ENCODE assay signal across 8 cellular contexts in the genomic region with DNA sequence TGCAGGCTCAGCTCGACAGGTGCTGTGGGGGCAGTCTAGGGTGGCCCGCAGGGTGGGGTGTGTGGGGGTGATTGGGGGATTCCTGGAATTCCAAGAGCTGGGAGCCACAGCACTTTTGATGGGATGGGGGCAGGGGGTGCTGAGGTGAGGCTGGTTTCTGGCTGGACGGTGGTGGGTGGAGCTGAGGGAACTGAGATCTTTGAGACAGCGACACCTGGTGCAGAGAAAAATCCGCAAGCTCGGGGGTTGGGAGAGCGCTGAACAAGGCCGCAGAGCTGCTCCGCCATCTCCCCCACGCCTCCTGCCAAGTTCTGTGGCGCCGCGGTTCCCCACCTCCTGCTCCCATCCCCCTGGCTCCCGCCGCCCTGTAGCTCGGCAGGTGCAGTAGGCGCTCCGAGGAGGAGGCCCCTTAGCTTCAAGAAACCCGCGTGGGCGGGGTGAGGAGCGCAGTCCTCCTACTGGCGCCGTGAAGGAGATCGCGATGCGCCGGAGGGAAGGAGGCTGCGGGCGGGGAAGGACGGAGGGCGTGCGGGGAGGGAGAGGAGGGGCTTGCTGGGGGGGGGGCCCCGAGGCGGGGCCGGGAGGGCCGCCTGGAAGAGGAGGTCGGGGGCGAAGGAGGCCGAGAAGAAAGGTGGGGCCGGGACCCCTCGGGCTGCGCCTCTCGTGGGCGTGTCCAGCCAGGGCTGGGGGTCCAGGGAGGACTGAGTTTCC. TPM values are rescaled to one million over a fixed set of nuclear protein-coding genes. Genes with fewer than 3 reads are reported as not detected.
DNase-seq lines count a peak whose midpoint lies in the region; ATAC-seq and TF ChIP-seq lines count a peak whose summit lies in the region.

No MANE protein-coding gene starts in this region.

- intact Hi-C loops in head of caudate nucleus (cut with DNase I) = loop anchor here (5.0 kb wide), 1 partner anchor 38 kb away; a partner anchor contains a TSS

- DNase-seq in GM10248 (ENCODE audit: extremely low spot score) (peak; percentile 81), NCI-H1105 treated with DMSO at 0.1 percent for 48 hours (lab: John Stamatoyannopoulos, UW) (peak; percentile 92), head of caudate nucleus (peak; percentile 71 to 97 (median 88)), osteocyte (ENCODE audit: extremely low spot score, unreplicated experiment) (no peak)

- no peaks in the 10 kb centered on the region for H3K27me3 Mint-ChIP-seq in activated naive CD4-positive, alpha-beta T cell treated with anti-CD3 and anti-CD28 coated beads, Interleukin-2, amount 50 U/mL, for 24 hours
- H3K27me3 Mint-ChIP-seq in osteocyte (ENCODE audit: unreplicated experiment) = no peaks in the 10 kb centered on the region

- H3K4me3 Mint-ChIP-seq in activated naive CD4-positive, alpha-beta T cell treated with anti-CD3 and anti-CD28 coated beads, Interleukin-2, amount 50 U/mL, for 24 hours = peak overlapping the region; percentile 77
- H3K4me3 Mint-ChIP-seq in osteocyte (ENCODE audit: unreplicated experiment) = peak overlapping the region; percentile 68

- no peaks in the 10 kb centered on the region for H3K36me3 Mint-ChIP-seq in activated naive CD4-positive, alpha-beta T cell treated with anti-CD3 and anti-CD28 coated beads, Interleukin-2, amount 50 U/mL, for 24 hours
- H3K36me3 Mint-ChIP-seq in osteocyte (ENCODE audit: unreplicated experiment) = no peaks in the 10 kb centered on the region

- ATAC-seq in SK-N-SH treated with all-trans-retinoic acid at 6 μM for 48 hours (peak; percentile 49), HG03039 (IDR thresholded peaks at IDR 0.05; ENCODE audit: unreplicated experiment) (no peak)

- peaks cover 39% of the 10 kb centered on the region for H3K4me1 Mint-ChIP-seq in activated naive CD4-positive, alpha-beta T cell treated with anti-CD3 and anti-CD28 coated beads, Interleukin-2, amount 50 U/mL, for 24 hours
- H3K4me1 Mint-ChIP-seq in osteocyte (ENCODE audit: unreplicated experiment) = peaks cover 25% of the 10 kb centered on the region

- peaks cover 17% of the 10 kb centered on the region for H3K36me3 ChIP-seq in thymus (ENCODE audit: control insufficient read depth, insufficient read depth)

- POLR2A ChIA-PET in GM10248 (lab: Yijun Ruan, JAX) = interaction anchor here (0.7 to 1.9 kb wide), 3 partner anchors 9 to 886 kb away, joined by 3 to 10 read pairs (median 4); a partner anchor contains a TSS

- peak overlapping the region; percentile 96 for H3K27ac ChIP-seq in thymus (ENCODE audit: low read depth)

- under 1% methylated on average over 44 of the region's 45 CpGs for whole genome bisulfite sequencing in thymus

- H3K27ac Mint-ChIP-seq in activated naive CD4-positive, alpha-beta T cell treated with anti-CD3 and anti-CD28 coated beads, Interleukin-2, amount 50 U/mL, for 24 hours = peak overlapping the region; percentile 39
- peak overlapping the region; percentile 84 for H3K27ac Mint-ChIP-seq in osteocyte (ENCODE audit: unreplicated experiment)

- TF ChIP-seq CTCF in GM10248 (IDR thresholded peaks at IDR 0.05; ENCODE audit: control extremely low read depth, extremely low read depth, low read depth, missing control alignments) (peak; percentile 66), osteocyte (IDR thresholded peaks at IDR 0.05) (peak; percentile 71)

- H3K9me3 ChIP-seq in thymus (ENCODE audit: control insufficient read depth) = no peaks in the 10 kb centered on the region

- CTCF ChIA-PET in GM10248 (lab: Yijun Ruan, JAX) = interaction anchor here (0.7 to 6.9 kb wide), 41 partner anchors 8 to 928 kb away, joined by 3 to 96 read pairs (median 4); a partner anchor contains a TSS

- no peaks in the 10 kb centered on the region for H3K9me3 Mint-ChIP-seq in activated naive CD4-positive, alpha-beta T cell treated with anti-CD3 and anti-CD28 coated beads, Interleukin-2, amount 50 U/mL, for 24 hours
- no peaks in the 10 kb centered on the region for H3K9me3 Mint-ChIP-seq in osteocyte (ENCODE audit: unreplicated experiment)

- H3K27me3 ChIP-seq in thymus (ENCODE audit: control insufficient read depth, insufficient read depth) = peaks cover 17% of the 10 kb centered on the region

- H3K4me1 ChIP-seq in thymus (ENCODE audit: control insufficient read depth, insufficient read depth, low read length) = peaks cover 22% of the 10 kb centered on the region

- H3K4me3 ChIP-seq in thymus (ENCODE audit: low read length) = peak overlapping the region; percentile 65

TF ChIP-seq in SK-N-SH treated with all-trans-retinoic acid at 6 μM for 48 hours, 23 proteins besides CTCF, POLR2A, EP300 and RAD21:
- TF ChIP-seq, protein P1, sequence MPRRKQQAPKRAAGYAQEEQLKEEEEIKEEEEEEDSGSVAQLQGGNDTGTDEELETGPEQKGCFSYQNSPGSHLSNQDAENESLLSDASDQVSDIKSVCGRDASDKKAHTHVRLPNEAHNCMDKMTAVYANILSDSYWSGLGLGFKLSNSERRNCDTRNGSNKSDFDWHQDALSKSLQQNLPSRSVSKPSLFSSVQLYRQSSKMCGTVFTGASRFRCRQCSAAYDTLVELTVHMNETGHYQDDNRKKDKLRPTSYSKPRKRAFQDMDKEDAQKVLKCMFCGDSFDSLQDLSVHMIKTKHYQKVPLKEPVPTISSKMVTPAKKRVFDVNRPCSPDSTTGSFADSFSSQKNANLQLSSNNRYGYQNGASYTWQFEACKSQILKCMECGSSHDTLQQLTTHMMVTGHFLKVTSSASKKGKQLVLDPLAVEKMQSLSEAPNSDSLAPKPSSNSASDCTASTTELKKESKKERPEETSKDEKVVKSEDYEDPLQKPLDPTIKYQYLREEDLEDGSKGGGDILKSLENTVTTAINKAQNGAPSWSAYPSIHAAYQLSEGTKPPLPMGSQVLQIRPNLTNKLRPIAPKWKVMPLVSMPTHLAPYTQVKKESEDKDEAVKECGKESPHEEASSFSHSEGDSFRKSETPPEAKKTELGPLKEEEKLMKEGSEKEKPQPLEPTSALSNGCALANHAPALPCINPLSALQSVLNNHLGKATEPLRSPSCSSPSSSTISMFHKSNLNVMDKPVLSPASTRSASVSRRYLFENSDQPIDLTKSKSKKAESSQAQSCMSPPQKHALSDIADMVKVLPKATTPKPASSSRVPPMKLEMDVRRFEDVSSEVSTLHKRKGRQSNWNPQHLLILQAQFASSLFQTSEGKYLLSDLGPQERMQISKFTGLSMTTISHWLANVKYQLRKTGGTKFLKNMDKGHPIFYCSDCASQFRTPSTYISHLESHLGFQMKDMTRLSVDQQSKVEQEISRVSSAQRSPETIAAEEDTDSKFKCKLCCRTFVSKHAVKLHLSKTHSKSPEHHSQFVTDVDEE (CRISPR knock-in tag; IDR thresholded peaks at IDR 0.05) = no peak
- TF ChIP-seq ESRRG (CRISPR knock-in tag; IDR thresholded peaks at IDR 0.05) (no peak), GLIS3 (CRISPR knock-in tag; IDR thresholded peaks at IDR 0.05) (no peak), PPARA (CRISPR knock-in tag; IDR thresholded peaks at IDR 0.05; ENCODE audit: borderline replicate concordance) (no peak), TCF4 (CRISPR knock-in tag; IDR thresholded peaks at IDR 0.05; ENCODE audit: borderline replicate concordance) (no peak), RARB (CRISPR knock-in tag; IDR thresholded peaks at IDR 0.05) (no peak)
- TF ChIP-seq, protein P2, sequence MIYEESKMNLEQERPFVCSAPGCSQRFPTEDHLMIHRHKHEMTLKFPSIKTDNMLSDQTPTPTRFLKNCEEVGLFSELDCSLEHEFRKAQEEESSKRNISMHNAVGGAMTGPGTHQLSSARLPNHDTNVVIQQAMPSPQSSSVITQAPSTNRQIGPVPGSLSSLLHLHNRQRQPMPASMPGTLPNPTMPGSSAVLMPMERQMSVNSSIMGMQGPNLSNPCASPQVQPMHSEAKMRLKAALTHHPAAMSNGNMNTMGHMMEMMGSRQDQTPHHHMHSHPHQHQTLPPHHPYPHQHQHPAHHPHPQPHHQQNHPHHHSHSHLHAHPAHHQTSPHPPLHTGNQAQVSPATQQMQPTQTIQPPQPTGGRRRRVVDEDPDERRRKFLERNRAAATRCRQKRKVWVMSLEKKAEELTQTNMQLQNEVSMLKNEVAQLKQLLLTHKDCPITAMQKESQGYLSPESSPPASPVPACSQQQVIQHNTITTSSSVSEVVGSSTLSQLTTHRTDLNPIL (CRISPR knock-in tag; IDR thresholded peaks at IDR 0.05; ENCODE audit: low read depth) = no peak
- TF ChIP-seq, protein P3, sequence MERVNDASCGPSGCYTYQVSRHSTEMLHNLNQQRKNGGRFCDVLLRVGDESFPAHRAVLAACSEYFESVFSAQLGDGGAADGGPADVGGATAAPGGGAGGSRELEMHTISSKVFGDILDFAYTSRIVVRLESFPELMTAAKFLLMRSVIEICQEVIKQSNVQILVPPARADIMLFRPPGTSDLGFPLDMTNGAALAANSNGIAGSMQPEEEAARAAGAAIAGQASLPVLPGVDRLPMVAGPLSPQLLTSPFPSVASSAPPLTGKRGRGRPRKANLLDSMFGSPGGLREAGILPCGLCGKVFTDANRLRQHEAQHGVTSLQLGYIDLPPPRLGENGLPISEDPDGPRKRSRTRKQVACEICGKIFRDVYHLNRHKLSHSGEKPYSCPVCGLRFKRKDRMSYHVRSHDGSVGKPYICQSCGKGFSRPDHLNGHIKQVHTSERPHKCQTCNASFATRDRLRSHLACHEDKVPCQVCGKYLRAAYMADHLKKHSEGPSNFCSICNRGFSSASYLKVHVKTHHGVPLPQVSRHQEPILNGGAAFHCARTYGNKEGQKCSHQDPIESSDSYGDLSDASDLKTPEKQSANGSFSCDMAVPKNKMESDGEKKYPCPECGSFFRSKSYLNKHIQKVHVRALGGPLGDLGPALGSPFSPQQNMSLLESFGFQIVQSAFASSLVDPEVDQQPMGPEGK (CRISPR knock-in tag; IDR thresholded peaks at IDR 0.05; ENCODE audit: borderline replicate concordance) = no peak

RNA-seq across cellular contexts. Expression of a gene that starts 1.3 kb away (rescaled TPM):
- total RNA-seq in osteocyte = 8.4 and 11.0 TPM in 2 replicates
- 23.3 TPM for polyA plus RNA-seq in thymus

RNA-seq across cellular contexts. Expression of a gene that starts 3.1 kb away (rescaled TPM):
- 31.0 and 34.1 TPM in 2 replicates for total RNA-seq in osteocyte
- 471 TPM for polyA plus RNA-seq in thymus

RNA-seq across cellular contexts. Expression of a gene that starts 15.1 kb away (rescaled TPM):
- total RNA-seq in osteocyte = 183 and 191 TPM in 2 replicates
- 89.7 TPM for polyA plus RNA-seq in thymus

RNA-seq across cellular contexts. Expression of a gene that starts 36.6 kb away (rescaled TPM):
- total RNA-seq in osteocyte = 3.3 and 3.6 TPM in 2 replicates
- polyA plus RNA-seq in thymus = 2.1 TPM
